Comparison of ENCODE assay signal across 8 cellular contexts in the genomic region with DNA sequence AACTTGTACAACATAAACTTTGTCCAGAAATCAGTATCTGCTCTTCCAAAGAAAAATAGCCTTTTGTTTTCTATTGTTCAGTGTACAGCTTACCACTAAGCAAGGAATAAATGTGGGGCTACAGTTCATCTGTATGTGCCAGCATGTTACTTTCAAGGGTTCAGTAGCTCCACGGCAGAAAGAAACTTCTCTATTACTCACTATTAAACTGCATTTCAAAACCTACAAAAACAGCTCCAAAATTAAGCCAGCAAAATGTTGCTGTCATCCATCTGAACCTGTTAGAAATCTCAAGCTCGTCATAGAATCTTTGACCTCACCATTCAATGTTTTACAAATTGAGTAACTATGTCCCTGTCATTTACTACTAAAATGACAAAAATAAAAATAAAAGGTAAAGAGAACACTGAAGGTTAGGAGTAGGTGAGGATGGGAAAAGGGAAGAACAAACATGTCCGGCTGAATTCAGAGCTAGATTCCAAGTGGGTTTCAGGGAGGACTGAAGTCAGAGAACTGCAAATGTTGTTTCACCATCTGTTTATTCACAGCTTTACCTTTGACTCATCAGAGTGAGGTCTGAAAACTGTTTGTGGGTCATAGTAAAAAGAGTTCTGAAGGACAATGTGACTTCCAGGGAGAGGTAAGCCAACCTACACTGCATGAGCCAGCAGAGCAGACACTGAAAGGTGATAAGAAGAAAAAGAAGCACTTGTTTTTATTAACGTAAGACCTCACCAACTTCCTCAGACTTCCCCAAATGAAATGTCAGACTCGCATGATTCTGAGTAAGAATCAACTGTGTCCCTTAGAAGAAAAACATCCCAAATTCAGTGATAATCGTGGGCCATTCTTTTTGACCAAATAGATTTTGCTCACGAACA.
DNase-seq lines count a peak whose midpoint lies in the region; ATAC-seq and TF ChIP-seq lines count a peak whose summit lies in the region.

No MANE protein-coding gene starts in this region.

- no peak for TF ChIP-seq CTCF in right atrium auricular region (IDR thresholded peaks at IDR 0.05)
- TF ChIP-seq CTCF in liver (IDR thresholded peaks at IDR 0.05; ENCODE audit: low read depth, low read length, missing input control), result no peak
- TF ChIP-seq CTCF in upper lobe of right lung (IDR thresholded peaks at IDR 0.05), result no peak

- ATAC-seq in Right ventricle myocardium superior (ENCODE audit: poor library complexity) (peak; percentile 46), upper lobe of right lung (peak; percentile 28), GM21529 (IDR thresholded peaks at IDR 0.05; ENCODE audit: unreplicated experiment) (no peak)

- 26% methylated on average over 7 of the region's 7 CpGs for WGBS in liver

- H3K27me3 ChIP-seq in right atrium auricular region (no peaks in the 10 kb centered on the region), liver (ENCODE audit: control insufficient read depth in 4 of 4, insufficient read depth in 4 of 4, low read length in 3 of 4) (no peaks in the 10 kb centered on the region), upper lobe of right lung (no peaks in the 10 kb centered on the region)

- H3K27ac ChIP-seq in right atrium auricular region, result peak overlapping the region in 1 of 2 donors; percentile 20
- H3K27ac ChIP-seq in liver (ENCODE audit: low read depth in 1 of 2, low read length in 2 of 2), result peak overlapping the region; percentile 77 to 82
- H3K27ac ChIP-seq in upper lobe of right lung, result peak overlapping the region; percentile 8

- H3K36me3 ChIP-seq in right atrium auricular region (no peaks in the 10 kb centered on the region), liver (ENCODE audit: control insufficient read depth in 4 of 4, insufficient read depth in 3 of 4, low read depth in 1 of 4, low read length in 3 of 4) (no peaks in the 10 kb centered on the region), upper lobe of right lung (no peaks in the 10 kb centered on the region)

- H3K9me3 ChIP-seq in right atrium auricular region (no peaks in the 10 kb centered on the region), liver (ENCODE audit: control insufficient read depth in 4 of 4, low read length in 3 of 4) (no peaks in the 10 kb centered on the region), upper lobe of right lung (no peaks in the 10 kb centered on the region)

- peak overlapping the region; percentile 32 to 73 for H3K9ac ChIP-seq in liver (ENCODE audit: low read depth in 1 of 2, low read length in 2 of 2)

- H3K4me3 Mint-ChIP-seq in activated naive CD4-positive, alpha-beta T cell treated with anti-CD3 and anti-CD28 coated beads, Interleukin-2, amount 10 ng/mL, durations not matched to agents 7 days and 5 days, result no peak overlapping the region

- H3K27me3 Mint-ChIP-seq in activated naive CD4-positive, alpha-beta T cell treated with anti-CD3 and anti-CD28 coated beads, Interleukin-2, amount 10 ng/mL, durations not matched to agents 7 days and 5 days, result no peaks in the 10 kb centered on the region

- no peaks in the 10 kb centered on the region for H3K9me3 Mint-ChIP-seq in activated naive CD4-positive, alpha-beta T cell treated with anti-CD3 and anti-CD28 coated beads, Interleukin-2, amount 10 ng/mL, durations not matched to agents 7 days and 5 days

- peaks cover 11% of the 10 kb centered on the region for H3K36me3 Mint-ChIP-seq in activated naive CD4-positive, alpha-beta T cell treated with anti-CD3 and anti-CD28 coated beads, Interleukin-2, amount 10 ng/mL, durations not matched to agents 7 days and 5 days

- DNase-seq in Right ventricle myocardium superior (no peak), right atrium auricular region (ENCODE audit: low spot score) (no peak), upper lobe of right lung (no peak), D341Med (ENCODE audit: low spot score) (no peak), SIG-M5 treated with dmso at 0.1 percent for 504 hours (lab: John Stamatoyannopoulos, UW; ENCODE audit: unreplicated experiment) (no peak)
- DNase-seq in activated naive CD4-positive, alpha-beta T cell treated with anti-CD3 and anti-CD28 coated beads, Interleukin-2, amount 10 ng/mL, durations not matched to agents 7 days and 5 days, result no peak

- peaks cover 57% of the 10 kb centered on the region for H3K4me1 Mint-ChIP-seq in activated naive CD4-positive, alpha-beta T cell treated with anti-CD3 and anti-CD28 coated beads, Interleukin-2, amount 10 ng/mL, durations not matched to agents 7 days and 5 days

- peaks cover 0 to 48% of the 10 kb centered on the region in 2 donors for H3K4me1 ChIP-seq in right atrium auricular region
- peaks cover 14 to 29% (median 16%) of the 10 kb centered on the region in 4 donors for H3K4me1 ChIP-seq in liver (ENCODE audit: control insufficient read depth in 4 of 4, insufficient read depth in 4 of 4, low read length in 3 of 4)
- peaks cover 51% of the 10 kb centered on the region for H3K4me1 ChIP-seq in upper lobe of right lung

- H3K4me3 ChIP-seq in right atrium auricular region (no peak overlapping the region), liver (ENCODE audit: low read depth in 1 of 3, low read length in 3 of 3) (peak overlapping the region in 1 of 3 donors; percentile 29), upper lobe of right lung (no peak overlapping the region)

- CTCF ChIA-PET in activated naive CD4-positive, alpha-beta T cell treated with anti-CD3 and anti-CD28 coated beads, Interleukin-2, amount 10 ng/mL, durations not matched to agents 7 days and 5 days (lab: Charles Lee), result interaction anchor here (1.0 to 4.8 kb wide), 6 partner anchors 11 to 64 kb away, joined by 3 to 20 read pairs (median 6); partner anchors contain the start of gene ATXN1

- H3K27ac Mint-ChIP-seq in activated naive CD4-positive, alpha-beta T cell treated with anti-CD3 and anti-CD28 coated beads, Interleukin-2, amount 10 ng/mL, durations not matched to agents 7 days and 5 days, result peak overlapping the region; percentile 71

- intact Hi-C loops in Right ventricle myocardium superior (cut with DNase I), result no loop called here
- intact Hi-C loops in upper lobe of right lung (cut with DNase I), result no loop called here

- TF ChIP-seq RAD21 in liver (IDR thresholded peaks at IDR 0.05), result peak; percentile 57

TF ChIP-seq in liver, 16 proteins besides CTCF, POLR2A, EP300 and RAD21 (continues in another document):
- peak; percentile 80 for TF ChIP-seq SP1 (IDR thresholded peaks at IDR 0.05)
- TF ChIP-seq GABPA (IDR thresholded peaks at IDR 0.05 in 1 of 2, conservative IDR thresholded peaks at IDR 0.05 in 1 of 2), result peak in 1 of 2 donors; percentile 18
- TF ChIP-seq, protein P1, sequence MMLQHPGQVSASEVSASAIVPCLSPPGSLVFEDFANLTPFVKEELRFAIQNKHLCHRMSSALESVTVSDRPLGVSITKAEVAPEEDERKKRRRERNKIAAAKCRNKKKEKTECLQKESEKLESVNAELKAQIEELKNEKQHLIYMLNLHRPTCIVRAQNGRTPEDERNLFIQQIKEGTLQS (IDR thresholded peaks at IDR 0.05), result peak; percentile 67
- TF ChIP-seq MAX (IDR thresholded peaks at IDR 0.05), result peak; percentile 68
- peak; percentile 80 for TF ChIP-seq REST (IDR thresholded peaks at IDR 0.05)
- TF ChIP-seq, protein P2, sequence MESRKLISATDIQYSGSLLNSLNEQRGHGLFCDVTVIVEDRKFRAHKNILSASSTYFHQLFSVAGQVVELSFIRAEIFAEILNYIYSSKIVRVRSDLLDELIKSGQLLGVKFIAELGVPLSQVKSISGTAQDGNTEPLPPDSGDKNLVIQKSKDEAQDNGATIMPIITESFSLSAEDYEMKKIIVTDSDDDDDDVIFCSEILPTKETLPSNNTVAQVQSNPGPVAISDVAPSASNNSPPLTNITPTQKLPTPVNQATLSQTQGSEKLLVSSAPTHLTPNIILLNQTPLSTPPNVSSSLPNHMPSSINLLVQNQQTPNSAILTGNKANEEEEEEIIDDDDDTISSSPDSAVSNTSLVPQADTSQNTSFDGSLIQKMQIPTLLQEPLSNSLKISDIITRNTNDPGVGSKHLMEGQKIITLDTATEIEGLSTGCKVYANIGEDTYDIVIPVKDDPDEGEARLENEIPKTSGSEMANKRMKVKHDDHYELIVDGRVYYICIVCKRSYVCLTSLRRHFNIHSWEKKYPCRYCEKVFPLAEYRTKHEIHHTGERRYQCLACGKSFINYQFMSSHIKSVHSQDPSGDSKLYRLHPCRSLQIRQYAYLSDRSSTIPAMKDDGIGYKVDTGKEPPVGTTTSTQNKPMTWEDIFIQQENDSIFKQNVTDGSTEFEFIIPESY (IDR thresholded peaks at IDR 0.05), result peak; percentile 61
- TF ChIP-seq FOXA1 (IDR thresholded peaks at IDR 0.05), result peak; percentile 65
- TF ChIP-seq FOXA2 (IDR thresholded peaks at IDR 0.05), result peak; percentile 69
- peak in 1 of 2 donors; percentile 34 for TF ChIP-seq EGR1 (IDR thresholded peaks at IDR 0.05; ENCODE audit: low read depth in 2 of 2)
- peak; percentile 39 for TF ChIP-seq TAF1 (conservative IDR thresholded peaks at IDR 0.05)
- TF ChIP-seq JUND (IDR thresholded peaks at IDR 0.05), result peak; percentile 74 to 91
- TF ChIP-seq NR2F2 (IDR thresholded peaks at IDR 0.05), result peak; percentile 47
- peak; percentile 63 for TF ChIP-seq HNF4G (IDR thresholded peaks at IDR 0.05)
